Comparison of ENCODE assay signal across 1 cellular context in genomic region chr3:51718547-51719412, GRCh38.
TF ChIP-seq lines count a peak whose summit lies in the region.

No MANE protein-coding gene starts in this region.

TF ChIP-seq in WTC11, 78 proteins besides CTCF, POLR2A, EP300 and RAD21 (continued from another document):
- peak; percentile 26; the same call in 1 of the 2 replicates for TF ChIP-seq ARID4B (CRISPR knock-in tag; IDR thresholded peaks at IDR 0.05; ENCODE audit: borderline replicate concordance)
- TF ChIP-seq AFF4 (CRISPR knock-in tag; IDR thresholded peaks at IDR 0.05; ENCODE audit: borderline replicate concordance) = no peak
- TF ChIP-seq ZNF281 (CRISPR knock-in tag; IDR thresholded peaks at IDR 0.05) = no peak
- peak; percentile 65; the same call in 1 of the 2 replicates for TF ChIP-seq HMGXB4 (CRISPR knock-in tag; IDR thresholded peaks at IDR 0.05)
- 0 out of 2 replicates have a peak, but pooled peaks have one; percentile 37 for TF ChIP-seq SP1 (CRISPR knock-in tag; conservative IDR thresholded peaks at IDR 0.05)
TF ChIP-seq in WTC11: peak in this region for 5.
